In the genomic region with DNA sequence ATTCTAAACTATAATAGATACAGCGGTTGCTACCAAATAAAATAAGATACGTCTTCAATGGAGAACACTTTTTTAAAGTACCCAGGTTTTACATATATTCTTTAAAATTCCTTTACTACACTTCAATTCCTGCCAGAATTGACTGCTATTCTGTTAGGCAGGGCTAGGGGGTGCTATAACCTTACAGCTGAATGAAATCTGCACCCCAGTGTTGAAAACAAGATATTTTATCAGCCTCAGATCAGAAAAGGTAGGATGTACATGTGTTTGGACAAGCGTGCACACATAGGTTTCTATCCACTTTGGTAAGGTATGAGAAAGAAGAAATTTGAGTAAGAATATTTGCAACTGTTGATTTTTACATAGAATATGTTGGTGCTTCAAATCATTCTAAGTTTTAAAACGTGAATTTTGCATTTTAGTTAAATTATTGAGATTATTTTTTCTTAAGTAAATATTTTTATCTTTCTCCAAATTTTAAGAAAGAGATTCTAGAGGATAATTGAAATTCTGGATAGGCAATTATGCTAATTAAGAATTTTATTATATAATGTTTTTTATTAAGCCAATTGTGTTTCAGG, we compare ENCODE assay signal across 8 cellular contexts.
DNase-seq lines count a peak whose midpoint lies in the region; ATAC-seq and TF ChIP-seq lines count a peak whose summit lies in the region.

No MANE protein-coding gene starts in this region.

- no peaks in the 10 kb centered on the region for H3K4me1 Mint-ChIP-seq in chondrocyte (ENCODE audit: low read depth)

- no peak overlapping the region for H3K4me3 Mint-ChIP-seq in chondrocyte (ENCODE audit: unreplicated experiment)

- peak; percentile 100 for TF ChIP-seq CTCF in chondrocyte (IDR thresholded peaks at IDR 0.05)

- no peaks in the 10 kb centered on the region for H3K36me3 Mint-ChIP-seq in chondrocyte (ENCODE audit: low read depth)

- ATAC-seq in GM18870 (IDR thresholded peaks at IDR 0.05; ENCODE audit: unreplicated experiment): peak; percentile 78
- ATAC-seq in HG03108 (IDR thresholded peaks at IDR 0.05; ENCODE audit: unreplicated experiment): peak; percentile 63

- DNase-seq in COR-L47 (lab: John Stamatoyannopoulos, UW) (peak; percentile 18), NCI-H748 treated with DMSO at 0.1 percent for 48 hours (lab: John Stamatoyannopoulos, UW) (peak; percentile 78), chondrocyte (ENCODE audit: low spot score) (no peak), midbrain (lab: John Stamatoyannopoulos, UW) (peak; percentile 24), NCI-H524 treated with DMSO at 0.1 percent for 48 hours (lab: John Stamatoyannopoulos, UW) (no peak), NCI-H2227 treated with DMSO at 0.1 percent for 48 hours (lab: John Stamatoyannopoulos, UW) (no peak)

- no peak overlapping the region for H3K27ac Mint-ChIP-seq in chondrocyte (ENCODE audit: unreplicated experiment)

- no peaks in the 10 kb centered on the region for H3K27me3 Mint-ChIP-seq in chondrocyte (ENCODE audit: low read depth)

- H3K9me3 Mint-ChIP-seq in chondrocyte (ENCODE audit: low read depth): no peaks in the 10 kb centered on the region

Comparison
In these comparisons a context has a peak if more than half of its experiments do, and no peak if none do; other contexts are left out.
1. DNase-seq: peak in COR-L47 (single experiment), NCI-H748 treated with DMSO at 0.1 percent for 48 hours (single experiment) and midbrain (single experiment); none in chondrocyte (single experiment), NCI-H524 treated with DMSO at 0.1 percent for 48 hours (single experiment) and NCI-H2227 treated with DMSO at 0.1 percent for 48 hours (single experiment).